9 cellular contexts compared by ENCODE assay signal in the genomic region with DNA sequence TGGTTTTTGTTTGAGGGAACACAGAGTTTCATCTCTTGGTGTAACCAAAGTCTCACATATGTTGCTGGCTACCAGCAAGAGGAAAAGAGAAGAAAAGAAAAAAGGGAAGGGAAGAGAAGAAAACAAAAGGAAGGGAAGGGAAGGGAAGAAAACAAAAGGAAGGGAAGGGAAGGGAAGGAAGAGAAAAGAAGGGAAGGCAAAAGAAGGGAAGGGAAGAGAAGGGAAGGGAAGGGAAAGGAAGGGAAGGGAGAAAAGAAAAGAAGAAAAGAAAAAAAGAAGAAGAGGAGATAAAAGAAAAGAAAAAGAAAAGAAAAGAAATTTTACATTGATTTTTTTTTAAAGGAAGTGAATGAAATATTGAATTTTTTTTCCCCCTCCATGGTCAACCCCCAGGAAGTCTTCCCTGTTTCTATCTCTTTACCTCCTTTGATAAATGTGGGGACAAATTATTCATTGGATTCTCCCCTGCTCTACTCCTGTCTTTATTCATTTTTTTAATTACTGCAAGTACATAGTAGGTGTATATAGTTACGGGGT.
"Had no signal": no experiment of that assay in that cellular context is flagged by ENCODE, and none has a peak within 500 bp of the region (broad histone marks: within the 10 kb centered on the region; RNA-seq: fewer than 3 reads in every experiment).

No MANE protein-coding gene starts in this region.

- H3K27ac Mint-ChIP-seq: HFFc6 had no signal

- H3K27ac ChIP-seq: HL-60 had no signal

- H3K4me3 ChIP-seq: K562 had no signal

- DNase-seq: GOT3, H9, HCEC 1CT, HFFc6, IMR-90, KG1 had no signal

- ATAC-seq: K562 had no signal

- FAIRE-seq: H54, K562 had no signal

- H3K4me3 Mint-ChIP-seq: H9, HFFc6 had no signal
